In genomic region chr1:188462837-188463236, GRCh38 we compare ENCODE assay signal across 19 cellular contexts.
"Had no signal": no experiment of that assay in that cellular context is flagged by ENCODE, and none has a peak within 500 bp of the region (broad histone marks: within the 10 kb centered on the region; RNA-seq: fewer than 3 reads in every experiment).

No MANE protein-coding gene starts in this region.

- DNase-seq: KBM-7, MV-4-11, NCI-H1048, NCI-H1105, NCI-H1417, NCI-H1436 treated with DMSO at 0.1 percent for 48 hours, NCI-H1694, NCI-H187 treated with DMSO at 0.1 percent for 48 hours, NCI-H2029 treated with DMSO at 0.1 percent for 48 hours, NCI-H2227 treated with DMSO at 0.1 percent for 48 hours, NCI-H510A, NCI-H524 treated with DMSO at 0.1 percent for 48 hours, NCI-H69, NCI-H774, PC-3, SHP77 had no signal

- H3K27ac ChIP-seq: RWPE1 had no signal

- ATAC-seq: Panc1, PC-3, SK-N-SH treated with all-trans-retinoic acid at 6 μM for 48 hours had no signal
